In the genomic region with DNA sequence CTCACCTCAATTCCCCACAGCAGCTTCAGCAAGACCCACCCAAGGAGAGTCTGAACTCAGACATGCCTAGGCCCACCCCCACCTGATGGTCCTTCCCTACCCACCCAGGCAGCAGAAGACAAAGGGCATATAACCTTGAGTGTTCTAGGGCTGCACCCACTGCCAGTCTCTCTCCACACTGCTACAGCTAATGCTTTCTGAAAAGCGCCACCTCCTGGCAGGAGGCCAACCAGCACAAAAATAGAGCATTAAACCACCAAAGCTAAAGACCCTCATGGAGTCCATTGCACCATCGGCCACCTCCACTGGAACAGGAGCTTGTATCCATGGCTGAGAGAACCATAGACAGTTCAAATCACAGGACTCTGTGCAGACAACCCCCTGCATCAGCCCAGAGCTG, we compare ENCODE assay signal across 8 cellular contexts. TPM values are rescaled to one million over a fixed set of nuclear protein-coding genes. Genes with fewer than 3 reads are reported as not detected.
DNase-seq lines count a peak whose midpoint lies in the region; ATAC-seq and TF ChIP-seq lines count a peak whose summit lies in the region.

No MANE protein-coding gene starts in this region.

- DNase-seq in activated CD8-positive, alpha-beta memory T cell treated with anti-CD3 and anti-CD28 coated beads for 4 hours (ENCODE audit: low read depth in 2 of 2): peak; percentile 33 to 39
- DNase-seq in left kidney (ENCODE audit: low read depth, low spot score): peak; percentile 15
- DNase-seq in testis: peak; percentile 42
- no peak for DNase-seq in NCI-H2196 (lab: John Stamatoyannopoulos, UW; ENCODE audit: unreplicated experiment)
- DNase-seq in DMS153 (lab: John Stamatoyannopoulos, UW): no peak

- intact Hi-C loops in testis (cut with DNase I; ENCODE audit: low total_unique reads): no loop called here

- no peak for TF ChIP-seq POLR2A in testis (IDR thresholded peaks at IDR 0.05)

- H3K79me2 ChIP-seq in Loucy (ENCODE audit: insufficient read depth, low read length): no peaks in the 10 kb centered on the region

- H3K27ac ChIP-seq in C4-2B: no peak overlapping the region
- H3K27ac ChIP-seq in testis: no peak overlapping the region

- H3K4me2 ChIP-seq in Loucy (ENCODE audit: low read depth, low read length, poor library complexity, severe bottlenecking): no peak overlapping the region

- 60 to 90% methylated on average over 2 of the region's 2 CpGs for WGBS in testis, 2 donors

- peaks cover 4% of the 10 kb centered on the region for H3K27me3 ChIP-seq in Loucy (ENCODE audit: insufficient read depth, low read length, poor library complexity, severe bottlenecking)
- H3K27me3 ChIP-seq in testis: no peaks in the 10 kb centered on the region

- TF ChIP-seq CTCF in C4-2B (conservative IDR thresholded peaks at IDR 0.05) (peak; percentile 28), Loucy (conservative IDR thresholded peaks at IDR 0.05; ENCODE audit: low read length) (peak; percentile 58), testis (IDR thresholded peaks at IDR 0.05) (no peak)

- H3K4me3 ChIP-seq in Loucy (ENCODE audit: low read length, poor library complexity, severe bottlenecking): no peak overlapping the region
- no peak overlapping the region for H3K4me3 ChIP-seq in testis

- H3K9ac ChIP-seq in Loucy (ENCODE audit: low read depth, low read length, poor library complexity, severe bottlenecking): no peak overlapping the region

- H3K9me3 ChIP-seq in Loucy (ENCODE audit: insufficient read depth, low read depth, low read length) (no peaks in the 10 kb centered on the region), testis (no peaks in the 10 kb centered on the region)

- no peak for ATAC-seq in GM21528 (IDR thresholded peaks at IDR 0.05; ENCODE audit: low FRiP score, unreplicated experiment)

- no peaks in the 10 kb centered on the region for H3K9me2 ChIP-seq in Loucy (replicated peaks; ENCODE audit: low read depth, low read length)

- H2AFZ ChIP-seq in Loucy (ENCODE audit: low read length): 0 out of 2 replicates have a peak overlapping the region, but pooled peaks have one; percentile 8

- H3K36me3 ChIP-seq in Loucy (ENCODE audit: insufficient read depth, low read length) (no peaks in the 10 kb centered on the region), testis (ENCODE audit: low read depth, missing control alignments) (no peaks in the 10 kb centered on the region)

- H3K4me1 ChIP-seq in Loucy (ENCODE audit: insufficient read depth, low read length, poor library complexity, severe bottlenecking) (no peaks in the 10 kb centered on the region), testis (no peaks in the 10 kb centered on the region)

- H4K20me1 ChIP-seq in Loucy (ENCODE audit: insufficient read depth, low read length, poor library complexity, severe bottlenecking): no peaks in the 10 kb centered on the region

- no peaks in the 10 kb centered on the region for H3F3A ChIP-seq in Loucy (ENCODE audit: low read depth)

RNA-seq across cellular contexts. Expression of a gene that starts 11.3 kb away (rescaled TPM):
- total RNA-seq in testis: 100 to 1,000 TPM in 1 of 2 donors, 10 to 100 TPM in 1; 93.0 to 101 TPM
- polyA plus RNA-seq in testis (ENCODE audit: insufficient read depth, low read depth, low replicate concordance): 421 TPM

RNA-seq across cellular contexts. Expression of a gene that starts 46.7 kb away (rescaled TPM):
- total RNA-seq in testis: under 1 TPM; 0.93 to 0.94 TPM
- 0.59 TPM for polyA plus RNA-seq in testis (ENCODE audit: insufficient read depth, low read depth, low replicate concordance)

Comparison
In these comparisons a context has a peak if more than half of its experiments do, and no peak if none do; other contexts are left out.
1. CTCF ChIP-seq: peak in C4-2B (single experiment) and Loucy (single experiment); none in testis (0 of 3).
2. DNase-seq: peak in activated CD8-positive, alpha-beta memory T cell treated with anti-CD3 and anti-CD28 coated beads for 4 hours (2 of 2), left kidney (single experiment) and testis (single experiment); none in NCI-H2196 (single experiment) and DMS153 (single experiment).